Comparison of ENCODE assay signal across 23 cellular contexts in the genomic region with DNA sequence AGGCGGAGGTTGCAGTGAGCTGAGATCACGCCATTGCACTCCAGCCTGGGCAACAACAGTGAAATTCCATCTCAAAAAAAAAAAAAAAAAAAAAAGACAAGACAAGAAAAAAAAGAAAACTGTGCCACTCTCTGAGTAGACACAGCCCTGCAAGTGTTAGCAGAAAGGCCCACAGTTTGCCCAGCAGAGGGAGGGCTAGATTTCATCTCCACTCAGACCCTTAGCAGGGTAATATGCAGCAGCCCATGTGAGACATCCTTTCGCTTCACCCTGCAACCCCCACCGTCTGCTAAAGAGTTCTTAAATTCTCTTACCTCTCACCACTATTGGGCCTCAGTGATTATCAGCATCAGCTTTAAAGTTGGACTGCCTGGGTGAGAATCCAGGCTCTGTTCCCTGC. TPM values are rescaled to one million over a fixed set of nuclear protein-coding genes. Genes with fewer than 3 reads are reported as not detected.
DNase-seq lines count a peak whose midpoint lies in the region; ATAC-seq and TF ChIP-seq lines count a peak whose summit lies in the region.
"Had no signal": no experiment of that assay in that cellular context is flagged by ENCODE, and none has a peak within 500 bp of the region (broad histone marks: within the 10 kb centered on the region; RNA-seq: fewer than 3 reads in every experiment).

No MANE protein-coding gene starts in this region.

- H3K36me3 ChIP-seq in Karpas-422 (ENCODE audit: insufficient read depth, low read length): no peaks in the 10 kb centered on the region
- H3K36me3 ChIP-seq in heart right ventricle: no peaks in the 10 kb centered on the region
- no peaks in the 10 kb centered on the region for H3K36me3 ChIP-seq in neural progenitor cell
- H3K36me3 ChIP-seq: sigmoid colon had no signal

- peaks cover 3% of the 10 kb centered on the region for H3K27me3 Mint-ChIP-seq in neural progenitor cell (ENCODE audit: insufficient read depth, low read depth)
- no peaks in the 10 kb centered on the region for H3K27me3 Mint-ChIP-seq in mesothelial cell of epicardium (ENCODE audit: low read depth)
- H3K27me3 Mint-ChIP-seq: activated naive CD4-positive, alpha-beta T cell treated with anti-CD3 and anti-CD28 coated beads, Interleukin-2, amount 50 U/mL, for 24 hours had no signal

- H2AFZ ChIP-seq in Karpas-422 (ENCODE audit: low read length): no peak overlapping the region
- H2AFZ ChIP-seq in neural progenitor cell (replicated peaks): peak overlapping the region; percentile 75

- DNase-seq in GM12865 (ENCODE audit: low read depth): peak; percentile 12
- peak; percentile 47 for DNase-seq in Karpas-422
- no peak for DNase-seq in heart right ventricle
- DNase-seq in neural progenitor cell (ENCODE audit: low spot score): peak; percentile 23
- DNase-seq in T-helper 9 cell: no peak
- DNase-seq in stimulated activated CD4-positive, alpha-beta T cell treated with anti-CD3 and anti-CD28 coated beads, Interleukin-1b, Interleukin-23, amount 100 ng/mL, for 48 hours: no peak
- no peak for DNase-seq in mesothelial cell of epicardium (ENCODE audit: low spot score in 2 of 2, unreplicated experiment in 2 of 2)
- DNase-seq: activated CD4-positive, alpha-beta T cell treated with anti-CD3 and anti-CD28 coated beads for 36 hours; central memory CD4-positive, alpha-beta T cell; EL; MV-4-11; NCI-H187 treated with DMSO at 0.1 percent for 48 hours; NCI-H345; NCI-H774; OCI-M1; SIG-M5; sigmoid colon; T-helper 1 cell had no signal

- H3K27ac ChIP-seq in Karpas-422 (ENCODE audit: low read length) (no peak overlapping the region), heart right ventricle (no peak overlapping the region), neural progenitor cell (no peak overlapping the region)
- H3K27ac ChIP-seq: sigmoid colon had no signal

- H3K4me1 ChIP-seq in Karpas-422 (ENCODE audit: low read length) (no peaks in the 10 kb centered on the region), heart right ventricle (peaks cover 0 to 38% (median 9%) of the 10 kb centered on the region in 9 donors), neural progenitor cell (peaks cover 8% of the 10 kb centered on the region)
- H3K4me1 ChIP-seq: sigmoid colon had no signal

- H3K9ac ChIP-seq in Karpas-422 (ENCODE audit: low read length) (no peak overlapping the region), neural progenitor cell (no peak overlapping the region)

- ATAC-seq in heart right ventricle (peak; percentile 20 to 70 (median 62)), GM19467 (IDR thresholded peaks at IDR 0.05; ENCODE audit: unreplicated experiment) (no peak)
- ATAC-seq: activated CD4-positive, alpha-beta T cell treated with anti-CD3 and anti-CD28 coated beads for 36 hours had no signal

- H3K9me3 Mint-ChIP-seq in neural progenitor cell (no peaks in the 10 kb centered on the region), mesothelial cell of epicardium (peaks cover 5% of the 10 kb centered on the region)
- H3K9me3 Mint-ChIP-seq: activated naive CD4-positive, alpha-beta T cell treated with anti-CD3 and anti-CD28 coated beads, Interleukin-2, amount 50 U/mL, for 24 hours; activated T-helper 1 cell treated with anti-CD3 and anti-CD28 coated beads, Interleukin-12 subunit alpha, Interleukin-12 subunit beta, Interleukin-2, Interleukin-4 antibody, amounts not matched to agents 30 ng/mL and 10 ng/mL and 1 ng/mL, durations not matched to agents 14 hours and 24 hours and 36 hours had no signal

- no peaks in the 10 kb centered on the region for H3F3A ChIP-seq in neural progenitor cell (ENCODE audit: low read depth)

- H3K79me2 ChIP-seq in Karpas-422 (ENCODE audit: low read length) (no peaks in the 10 kb centered on the region), neural progenitor cell (ENCODE audit: low read depth) (no peaks in the 10 kb centered on the region)

- no peaks in the 10 kb centered on the region for H3K36me3 Mint-ChIP-seq in neural progenitor cell
- no peaks in the 10 kb centered on the region for H3K36me3 Mint-ChIP-seq in mesothelial cell of epicardium
- H3K36me3 Mint-ChIP-seq: activated naive CD4-positive, alpha-beta T cell treated with anti-CD3 and anti-CD28 coated beads, Interleukin-2, amount 50 U/mL, for 24 hours had no signal

- H3K27ac Mint-ChIP-seq in neural progenitor cell: no peak overlapping the region
- H3K27ac Mint-ChIP-seq in mesothelial cell of epicardium: no peak overlapping the region
- H3K27ac Mint-ChIP-seq: activated CD4-positive, alpha-beta T cell treated with anti-CD3 and anti-CD28 coated beads for 36 hours; activated naive CD4-positive, alpha-beta T cell treated with anti-CD3 and anti-CD28 coated beads, Interleukin-2, amount 50 U/mL, for 24 hours; activated T-helper 1 cell treated with anti-CD3 and anti-CD28 coated beads, Interleukin-12 subunit alpha, Interleukin-12 subunit beta, Interleukin-2, Interleukin-4 antibody, amounts not matched to agents 30 ng/mL and 10 ng/mL and 1 ng/mL, durations not matched to agents 14 hours and 24 hours and 36 hours had no signal

- no peaks in the 10 kb centered on the region for H3K9me2 ChIP-seq in Karpas-422 (replicated peaks; ENCODE audit: insufficient read depth, low read length)

- no peak overlapping the region for H3K4me3 ChIP-seq in GM12865 (ENCODE audit: low read depth, low read length)
- H3K4me3 ChIP-seq in Karpas-422 (ENCODE audit: low read length): no peak overlapping the region
- H3K4me3 ChIP-seq in heart right ventricle: no peak overlapping the region
- H3K4me3 ChIP-seq in neural progenitor cell: no peak overlapping the region
- H3K4me3 ChIP-seq: lung, sigmoid colon had no signal

- H3K4me2 ChIP-seq in Karpas-422 (ENCODE audit: low read depth, low read length, poor library complexity, severe bottlenecking) (no peak overlapping the region), neural progenitor cell (no peak overlapping the region)

- H4K20me1 ChIP-seq in Karpas-422 (ENCODE audit: insufficient read depth, low read depth, low read length) (no peaks in the 10 kb centered on the region), neural progenitor cell (ENCODE audit: low read depth) (no peaks in the 10 kb centered on the region)

- TF ChIP-seq CTCF in GM12865 (IDR thresholded peaks at IDR 0.05; ENCODE audit: insufficient read depth, low read depth, low read length, missing control alignments) (no peak), heart right ventricle (IDR thresholded peaks at IDR 0.05) (peak in 4 of 9 donors; percentile 6 to 30 (median 25)), neural progenitor cell (IDR thresholded peaks at IDR 0.05) (peak; percentile 27), mesothelial cell of epicardium (IDR thresholded peaks at IDR 0.05; ENCODE audit: unreplicated experiment) (no peak)

- no peaks in the 10 kb centered on the region for H3K27me3 ChIP-seq in Karpas-422 (ENCODE audit: low read length)
- no peaks in the 10 kb centered on the region for H3K27me3 ChIP-seq in heart right ventricle
- H3K27me3 ChIP-seq in neural progenitor cell: no peaks in the 10 kb centered on the region
- H3K27me3 ChIP-seq: sigmoid colon had no signal

- intact Hi-C loops in heart right ventricle (cut with DNase I): no loop called here

- H3K4me3 Mint-ChIP-seq in neural progenitor cell (no peak overlapping the region), mesothelial cell of epicardium (no peak overlapping the region)
- H3K4me3 Mint-ChIP-seq: activated CD4-positive, alpha-beta T cell treated with anti-CD3 and anti-CD28 coated beads for 36 hours; activated naive CD4-positive, alpha-beta T cell treated with anti-CD3 and anti-CD28 coated beads, Interleukin-2, amount 50 U/mL, for 24 hours; activated T-helper 1 cell treated with anti-CD3 and anti-CD28 coated beads, Interleukin-12 subunit alpha, Interleukin-12 subunit beta, Interleukin-2, Interleukin-4 antibody, amounts not matched to agents 30 ng/mL and 10 ng/mL and 1 ng/mL, durations not matched to agents 14 hours and 24 hours and 36 hours had no signal

- no peaks in the 10 kb centered on the region for H3K9me3 ChIP-seq in Karpas-422 (ENCODE audit: low read length)
- H3K9me3 ChIP-seq in heart right ventricle: no peaks in the 10 kb centered on the region
- no peaks in the 10 kb centered on the region for H3K9me3 ChIP-seq in neural progenitor cell (ENCODE audit: low read depth)
- H3K9me3 ChIP-seq: sigmoid colon had no signal

- H3K4me1 Mint-ChIP-seq in neural progenitor cell: no peaks in the 10 kb centered on the region
- no peaks in the 10 kb centered on the region for H3K4me1 Mint-ChIP-seq in mesothelial cell of epicardium
- H3K4me1 Mint-ChIP-seq: activated CD4-positive, alpha-beta T cell treated with anti-CD3 and anti-CD28 coated beads for 36 hours; activated naive CD4-positive, alpha-beta T cell treated with anti-CD3 and anti-CD28 coated beads, Interleukin-2, amount 50 U/mL, for 24 hours had no signal

- 72 to 74% methylated on average over 4 of the region's 4 CpGs for WGBS in heart right ventricle, 2 donors

RNA-seq across cellular contexts. Expression of gene CTNNA3, which starts 38.2 kb away (rescaled TPM):
- total RNA-seq in Karpas-422 (2014; rRNA removed; shearing (Covaris generic); ENCODE audit: low replicate concordance): 0.07 TPM in 1 of 2 replicates, not detected in the other
- total RNA-seq in heart right ventricle (100 to 1,000 TPM; 101 to 213 (median 189) TPM), neural progenitor cell (ENCODE audit: low replicate concordance) (11.3 and 12.9 TPM in 2 replicates), mesothelial cell of epicardium (14.2 to 17.6 TPM (median 14.2 TPM) in 3 replicates)
- 1 to 10 TPM; 2.0 to 4.0 TPM for polyA plus RNA-seq in heart right ventricle
- total RNA-seq: activated T-helper 1 cell treated with anti-CD3 and anti-CD28 coated beads, Interleukin-12 subunit alpha, Interleukin-12 subunit beta, Interleukin-2, Interleukin-4 antibody, amounts not matched to agents 30 ng/mL and 10 ng/mL and 1 ng/mL, durations not matched to agents 14 hours and 24 hours and 36 hours; osteoblast had no signal

Comparison
In these comparisons a context has a peak if more than half of its experiments do, and no peak if none do; other contexts are left out.
1. DNase-seq: peak in GM12865 (single experiment), Karpas-422 (single experiment) and neural progenitor cell (single experiment); none in heart right ventricle (0 of 2), T-helper 9 cell (single experiment), stimulated activated CD4-positive, alpha-beta T cell treated with anti-CD3 and anti-CD28 coated beads, Interleukin-1b, Interleukin-23, amount 100 ng/mL, for 48 hours (single experiment) and mesothelial cell of epicardium (0 of 2).
2. RNA of gene CTNNA3, which starts 38.2 kb away (total RNA-seq): 101 to 213 TPM in heart right ventricle, 14.2 to 17.6 TPM in mesothelial cell of epicardium and 11.3 to 12.9 TPM in neural progenitor cell; 0.07 TPM in Karpas-422; every median in the first group is over 10 times any median in the second.